1 cellular context compared by ENCODE assay signal in genomic region chr2:109690822-109691541, GRCh38.
TF ChIP-seq lines count a peak whose summit lies in the region.

No MANE protein-coding gene starts in this region.

TF ChIP-seq in HepG2, 621 proteins besides CTCF, POLR2A, EP300 and RAD21 (continued from another document and continues in another):
- TF ChIP-seq ZNF18 (CRISPR knock-in tag; IDR thresholded peaks at IDR 0.05; ENCODE audit: insufficient replicate concordance) (peak; percentile 46), HMG20A (CRISPR knock-in tag; IDR thresholded peaks at IDR 0.05; ENCODE audit: borderline replicate concordance) (peak; percentile 84; the same call in 1 of the 2 replicates), ZNF644 (CRISPR knock-in tag; IDR thresholded peaks at IDR 0.05; ENCODE audit: low read depth) (peak; percentile 72; the same call in 1 of the 2 replicates), ZNF460 (CRISPR knock-in tag; IDR thresholded peaks at IDR 0.05; ENCODE audit: borderline replicate concordance) (no peak), ZSCAN21 (CRISPR knock-in tag; IDR thresholded peaks at IDR 0.05; ENCODE audit: borderline replicate concordance) (peak; percentile 54), ZNF577 (CRISPR knock-in tag; IDR thresholded peaks at IDR 0.05; ENCODE audit: borderline replicate concordance, low read depth) (no peak), ZNF331 (CRISPR knock-in tag; IDR thresholded peaks at IDR 0.05) (peak; percentile 89), GATAD1 (CRISPR knock-in tag; IDR thresholded peaks at IDR 0.05) (0 out of 2 replicates have a peak, but pooled peaks have one; percentile 39), ZBTB20 (CRISPR knock-in tag; IDR thresholded peaks at IDR 0.05; ENCODE audit: borderline replicate concordance, low read depth) (peak; percentile 76), ZNF143 (CRISPR knock-in tag; IDR thresholded peaks at IDR 0.05) (peak; percentile 79), ZNF678 (CRISPR knock-in tag; IDR thresholded peaks at IDR 0.05) (no peak), FOXA1 (IDR thresholded peaks at IDR 0.05) (0 out of 2 replicates have a peak, but pooled peaks have one; percentile 18), FOXA1 (CRISPR knock-in tag; IDR thresholded peaks at IDR 0.05) (peak; percentile 60; the same call in 1 of the 2 replicates), NFIC (IDR thresholded peaks at IDR 0.05; ENCODE audit: low read length) (peak; percentile 60), ZNF720 (CRISPR knock-in tag; IDR thresholded peaks at IDR 0.05) (no peak), ARNT2 (CRISPR knock-in tag; IDR thresholded peaks at IDR 0.05; ENCODE audit: low read depth) (peak; percentile 48; the same call in 1 of the 2 replicates), ZNF780A (CRISPR knock-in tag; IDR thresholded peaks at IDR 0.05) (no peak), SNAPC2 (CRISPR knock-in tag; IDR thresholded peaks at IDR 0.05) (peak; percentile 45; the same call in 1 of the 2 replicates), FOXA3 (CRISPR knock-in tag; IDR thresholded peaks at IDR 0.05) (peak; percentile 88), NCOA2 (CRISPR knock-in tag; IDR thresholded peaks at IDR 0.05) (peak; percentile 88), RFX3 (CRISPR knock-in tag; IDR thresholded peaks at IDR 0.05) (no peak), FOXO1 (CRISPR knock-in tag; IDR thresholded peaks at IDR 0.05) (peak; percentile 88), SNAPC5 (CRISPR knock-in tag; IDR thresholded peaks at IDR 0.05; ENCODE audit: borderline replicate concordance) (no peak), PRDM4 (CRISPR knock-in tag; IDR thresholded peaks at IDR 0.05; ENCODE audit: borderline replicate concordance) (no peak), ZMYM3 (CRISPR knock-in tag; IDR thresholded peaks at IDR 0.05) (peak; percentile 85), ONECUT2 (CRISPR knock-in tag; IDR thresholded peaks at IDR 0.05) (peak; percentile 57), HNF4G (IDR thresholded peaks at IDR 0.05; ENCODE audit: borderline replicate concordance, low read depth, low read length) (peak; percentile 82), HNF4G (CRISPR knock-in tag; IDR thresholded peaks at IDR 0.05; ENCODE audit: borderline replicate concordance, low read depth) (no peak; the same call in 1 of the 2 replicates), FOSL2 (CRISPR knock-in tag; IDR thresholded peaks at IDR 0.05) (peak; percentile 55), GLMP (CRISPR knock-in tag; IDR thresholded peaks at IDR 0.05; ENCODE audit: borderline replicate concordance) (no peak), IKZF4 (CRISPR knock-in tag; IDR thresholded peaks at IDR 0.05; ENCODE audit: borderline replicate concordance, low read depth, not compliant biosample characterization) (no peak), FOXC1 (CRISPR knock-in tag; IDR thresholded peaks at IDR 0.05; ENCODE audit: borderline replicate concordance) (peak; percentile 12; the same call in 1 of the 2 replicates), HOXA3 (CRISPR knock-in tag; IDR thresholded peaks at IDR 0.05) (peak; percentile 66; the same call in 1 of the 2 replicates), GPN1 (CRISPR knock-in tag; IDR thresholded peaks at IDR 0.05; ENCODE audit: borderline replicate concordance) (no peak), ZNF597 (CRISPR knock-in tag; IDR thresholded peaks at IDR 0.05) (no peak), HNRNPUL1 (IDR thresholded peaks at IDR 0.05; ENCODE audit: low read depth, low read length) (no peak), ZFY (CRISPR knock-in tag; IDR thresholded peaks at IDR 0.05) (peak; percentile 76), SMC3 (IDR thresholded peaks at IDR 0.05; ENCODE audit: low read length) (no peak; the same call in 1 of the 2 replicates), MED1 (CRISPR knock-in tag; IDR thresholded peaks at IDR 0.05) (peak; percentile 93), ZNF574 (CRISPR knock-in tag; IDR thresholded peaks at IDR 0.05) (peak; percentile 68), REPIN1 (CRISPR knock-in tag; IDR thresholded peaks at IDR 0.05; ENCODE audit: borderline replicate concordance, low read depth) (no peak), FOXP4 (CRISPR knock-in tag; IDR thresholded peaks at IDR 0.05) (peak; percentile 94), DPF2 (CRISPR knock-in tag; IDR thresholded peaks at IDR 0.05; ENCODE audit: borderline replicate concordance, low read depth) (peak; percentile 83), MAZ (IDR thresholded peaks at IDR 0.05; ENCODE audit: borderline replicate concordance, low read depth, low read length) (no peak), MAZ (CRISPR knock-in tag; IDR thresholded peaks at IDR 0.05; ENCODE audit: low read depth) (0 out of 2 replicates have a peak, but pooled peaks have one; percentile 12), ZNF567 (CRISPR knock-in tag; IDR thresholded peaks at IDR 0.05; ENCODE audit: borderline replicate concordance) (no peak), ETS1 (CRISPR knock-in tag; IDR thresholded peaks at IDR 0.05) (0 out of 2 replicates have a peak, but pooled peaks have one; percentile 52), ZNF230 (CRISPR knock-in tag; IDR thresholded peaks at IDR 0.05) (peak; percentile 76; the same call in 1 of the 2 replicates), NCOR1 (IDR thresholded peaks at IDR 0.05; ENCODE audit: borderline replicate concordance, low read length) (0 out of 2 replicates have a peak, but pooled peaks have one; percentile 65), MAX (IDR thresholded peaks at IDR 0.05) (peak; percentile 64), KLF12 (CRISPR knock-in tag; IDR thresholded peaks at IDR 0.05; ENCODE audit: borderline replicate concordance) (0 out of 2 replicates have a peak, but pooled peaks have one; percentile 49), ZBTB21 (CRISPR knock-in tag; IDR thresholded peaks at IDR 0.05) (0 out of 2 replicates have a peak, but pooled peaks have one; percentile 14), THAP9 (CRISPR knock-in tag; IDR thresholded peaks at IDR 0.05; ENCODE audit: borderline replicate concordance) (0 out of 2 replicates have a peak, but pooled peaks have one; percentile 20)
